Comparison of ENCODE assay signal across 17 cellular contexts in the genomic region with DNA sequence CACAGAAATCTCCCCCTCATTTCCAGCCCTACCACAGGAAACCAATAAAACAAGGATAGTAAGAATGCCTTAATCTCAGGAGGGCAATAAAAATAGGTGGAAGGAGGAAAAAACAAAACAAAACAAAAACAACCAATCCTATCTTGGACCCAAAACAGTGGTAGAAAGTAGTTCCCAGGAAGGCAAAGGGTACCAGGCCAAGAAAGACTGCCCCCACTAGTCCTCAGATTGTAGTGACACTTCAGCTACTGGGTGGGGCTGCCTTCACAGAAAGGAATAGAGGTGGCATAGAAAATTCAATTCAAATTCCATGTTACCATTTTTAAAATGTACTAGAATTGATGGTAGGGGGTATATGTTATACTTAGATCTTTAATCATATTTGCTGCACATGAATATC. TPM values are rescaled to one million over a fixed set of nuclear protein-coding genes. Genes with fewer than 3 reads are reported as not detected.
A peak's percentile ranks its signal among the peaks of the same experiment; 100 is the strongest.
DNase-seq lines count a peak whose midpoint lies in the region; ATAC-seq and TF ChIP-seq lines count a peak whose summit lies in the region.
"Had no signal": no experiment of that assay in that cellular context is flagged by ENCODE, and none has a peak within 500 bp of the region (broad histone marks: within the 10 kb centered on the region; RNA-seq: fewer than 3 reads in every experiment).

No MANE protein-coding gene starts in this region.

- DNase-seq in H7 = peak; percentile 39
- DNase-seq in WERI-Rb-1 = no peak
- DNase-seq in glutamatergic neuron = no peak
- no peak for DNase-seq in mucosa of descending colon
- no peak for DNase-seq in activated CD4-positive, alpha-beta T cell treated with anti-CD3 and anti-CD28 coated beads, Interleukin-2, amount 10 ng/mL, durations not matched to agents 24 days and 14 days
- DNase-seq: activated CD4-positive, alpha-beta T cell treated with anti-CD3 and anti-CD28 coated beads, Interleukin-2, amount 10 ng/mL, durations not matched to agents 7 days and 5 days; activated naive CD4-positive, alpha-beta T cell; GM23248; KG1; NCI-H1092; NCI-H2107; NCI-H524 treated with DMSO at 0.1 percent for 48 hours; occipital lobe; stomach had no signal

- H3K4me1 Mint-ChIP-seq in glutamatergic neuron (ENCODE audit: low read depth, unreplicated experiment) = peaks cover 43% of the 10 kb centered on the region
- peaks cover 7% of the 10 kb centered on the region for H3K4me1 Mint-ChIP-seq in activated CD4-positive, alpha-beta T cell treated with anti-CD3 and anti-CD28 coated beads, Interleukin-2, amount 10 ng/mL, durations not matched to agents 24 days and 14 days

- H3K9ac ChIP-seq in rectal smooth muscle tissue (ENCODE audit: low read length) = no peak overlapping the region
- H3K9ac ChIP-seq: GM23248 had no signal

- H3K27ac ChIP-seq in WERI-Rb-1 (no peak overlapping the region), rectal smooth muscle tissue (ENCODE audit: low read depth, low read length) (peak overlapping the region; percentile 25)
- H3K27ac ChIP-seq: GM23248 had no signal

- ATAC-seq in mucosa of descending colon (no peak), GM18502 (IDR thresholded peaks at IDR 0.05; ENCODE audit: poor library complexity, unreplicated experiment) (no peak), HG02759 (IDR thresholded peaks at IDR 0.05; ENCODE audit: unreplicated experiment) (no peak)

- H3K9me3 Mint-ChIP-seq in glutamatergic neuron (ENCODE audit: unreplicated experiment) = peaks cover 34% of the 10 kb centered on the region
- no peaks in the 10 kb centered on the region for H3K9me3 Mint-ChIP-seq in activated CD4-positive, alpha-beta T cell treated with anti-CD3 and anti-CD28 coated beads, Interleukin-2, amount 10 ng/mL, durations not matched to agents 24 days and 14 days
- H3K9me3 Mint-ChIP-seq: activated CD4-positive, alpha-beta T cell treated with anti-CD3 and anti-CD28 coated beads, Interleukin-2, amount 10 ng/mL, durations not matched to agents 7 days and 5 days had no signal

- H3K27me3 ChIP-seq in H7 (ENCODE audit: control insufficient read depth, insufficient read depth, low read length) (no peaks in the 10 kb centered on the region), WERI-Rb-1 (ENCODE audit: insufficient read depth, low read depth, severe bottlenecking) (no peaks in the 10 kb centered on the region), rectal smooth muscle tissue (ENCODE audit: control insufficient read depth, insufficient read depth, low read length) (no peaks in the 10 kb centered on the region)

- TF ChIP-seq CTCF in WERI-Rb-1 (IDR thresholded peaks at IDR 0.05; ENCODE audit: low read depth, low read length) (peak; percentile 44; the same call in 1 of the 2 replicates), glutamatergic neuron (IDR thresholded peaks at IDR 0.05; ENCODE audit: partially characterized antibody, unreplicated experiment) (no peak), mucosa of descending colon (IDR thresholded peaks at IDR 0.05) (no peak)

- no peaks in the 10 kb centered on the region for H3K9me3 ChIP-seq in WERI-Rb-1 (ENCODE audit: severe bottlenecking)
- H3K9me3 ChIP-seq in mucosa of descending colon = no peaks in the 10 kb centered on the region
- H3K9me3 ChIP-seq: stomach had no signal

- H3K27me3 Mint-ChIP-seq in glutamatergic neuron (ENCODE audit: unreplicated experiment) = peaks cover 34% of the 10 kb centered on the region
- H3K27me3 Mint-ChIP-seq in activated CD4-positive, alpha-beta T cell treated with anti-CD3 and anti-CD28 coated beads, Interleukin-2, amount 10 ng/mL, durations not matched to agents 24 days and 14 days = peaks cover 50% of the 10 kb centered on the region

- no peak overlapping the region for H3K4me3 ChIP-seq in H7 (ENCODE audit: insufficient read depth, low read depth, low read length)
- H3K4me3 ChIP-seq in WERI-Rb-1 (ENCODE audit: low read depth, low read length) = no peak overlapping the region; the same call in 1 of the 2 replicates
- H3K4me3 ChIP-seq in rectal smooth muscle tissue (ENCODE audit: low read length) = no peak overlapping the region
- no peak overlapping the region for H3K4me3 ChIP-seq in mucosa of descending colon
- H3K4me3 ChIP-seq: GM23248 had no signal

- no peaks in the 10 kb centered on the region for H3K36me3 Mint-ChIP-seq in glutamatergic neuron (ENCODE audit: unreplicated experiment)
- H3K36me3 Mint-ChIP-seq in activated CD4-positive, alpha-beta T cell treated with anti-CD3 and anti-CD28 coated beads, Interleukin-2, amount 10 ng/mL, durations not matched to agents 24 days and 14 days (ENCODE audit: low read depth) = no peaks in the 10 kb centered on the region

- peaks cover 42% of the 10 kb centered on the region for H3K4me1 ChIP-seq in rectal smooth muscle tissue (ENCODE audit: control insufficient read depth, insufficient read depth, low read length)
- peaks cover 14% of the 10 kb centered on the region for H3K4me1 ChIP-seq in mucosa of descending colon (ENCODE audit: low read depth)

- peak overlapping the region; percentile 100 for H3K4me3 Mint-ChIP-seq in glutamatergic neuron (ENCODE audit: unreplicated experiment)
- H3K4me3 Mint-ChIP-seq in activated CD4-positive, alpha-beta T cell treated with anti-CD3 and anti-CD28 coated beads, Interleukin-2, amount 10 ng/mL, durations not matched to agents 24 days and 14 days = no peak overlapping the region
- H3K4me3 Mint-ChIP-seq: activated CD4-positive, alpha-beta T cell treated with anti-CD3 and anti-CD28 coated beads, Interleukin-2, amount 10 ng/mL, durations not matched to agents 7 days and 5 days had no signal

- peak overlapping the region; percentile 84 for H3K27ac Mint-ChIP-seq in glutamatergic neuron (ENCODE audit: unreplicated experiment)
- H3K27ac Mint-ChIP-seq in activated CD4-positive, alpha-beta T cell treated with anti-CD3 and anti-CD28 coated beads, Interleukin-2, amount 10 ng/mL, durations not matched to agents 24 days and 14 days = no peak overlapping the region
- H3K27ac Mint-ChIP-seq: activated CD4-positive, alpha-beta T cell treated with anti-CD3 and anti-CD28 coated beads, Interleukin-2, amount 10 ng/mL, durations not matched to agents 7 days and 5 days had no signal

- intact Hi-C loops in mucosa of descending colon (cut with DNase I, micrococcal nuclease) = loop anchor here (5.0 to 10.0 kb wide), 3 partner anchors 54 to 104 kb away; no protein-coding TSS in a partner anchor
- intact Hi-C loops in activated CD4-positive, alpha-beta T cell treated with anti-CD3 and anti-CD28 coated beads, Interleukin-2, amount 10 ng/mL, durations not matched to agents 24 days and 14 days (cut with micrococcal nuclease) = no loop called here

- H3K36me3 ChIP-seq in H7 (replicated peaks; ENCODE audit: control insufficient read depth, insufficient read depth, low read length) (peaks cover 6% of the 10 kb centered on the region), WERI-Rb-1 (peaks cover 24% of the 10 kb centered on the region), rectal smooth muscle tissue (ENCODE audit: control insufficient read depth, insufficient read depth, low read length) (no peaks in the 10 kb centered on the region), mucosa of descending colon (ENCODE audit: low read depth) (no peaks in the 10 kb centered on the region)
- H3K36me3 ChIP-seq: stomach had no signal

RNA-seq across cellular contexts. Expression of gene DPYSL3, which starts 59.3 kb away (rescaled TPM):
- 184 and 312 TPM in 2 replicates for total RNA-seq in H7 (2014; rRNA removed; shearing (Covaris generic))
- total RNA-seq in glutamatergic neuron (ENCODE audit: unreplicated experiment) (571 TPM), mucosa of descending colon (100 to 1,000 TPM in 1 of 3 donors, 10 to 100 TPM in 2; 12.0 to 134 (median 31.1) TPM)
- 0.14 and 0.40 TPM in 2 replicates for total RNA-seq in activated CD4-positive, alpha-beta T cell treated with anti-CD3 and anti-CD28 coated beads, Interleukin-2, amount 10 ng/mL, durations not matched to agents 24 days and 14 days
- total RNA-seq: activated CD4-positive, alpha-beta T cell treated with anti-CD3 and anti-CD28 coated beads, Interleukin-2, amount 10 ng/mL, durations not matched to agents 7 days and 5 days had no signal
